ENCODE assay signal across 13 cellular contexts in the genomic region with DNA sequence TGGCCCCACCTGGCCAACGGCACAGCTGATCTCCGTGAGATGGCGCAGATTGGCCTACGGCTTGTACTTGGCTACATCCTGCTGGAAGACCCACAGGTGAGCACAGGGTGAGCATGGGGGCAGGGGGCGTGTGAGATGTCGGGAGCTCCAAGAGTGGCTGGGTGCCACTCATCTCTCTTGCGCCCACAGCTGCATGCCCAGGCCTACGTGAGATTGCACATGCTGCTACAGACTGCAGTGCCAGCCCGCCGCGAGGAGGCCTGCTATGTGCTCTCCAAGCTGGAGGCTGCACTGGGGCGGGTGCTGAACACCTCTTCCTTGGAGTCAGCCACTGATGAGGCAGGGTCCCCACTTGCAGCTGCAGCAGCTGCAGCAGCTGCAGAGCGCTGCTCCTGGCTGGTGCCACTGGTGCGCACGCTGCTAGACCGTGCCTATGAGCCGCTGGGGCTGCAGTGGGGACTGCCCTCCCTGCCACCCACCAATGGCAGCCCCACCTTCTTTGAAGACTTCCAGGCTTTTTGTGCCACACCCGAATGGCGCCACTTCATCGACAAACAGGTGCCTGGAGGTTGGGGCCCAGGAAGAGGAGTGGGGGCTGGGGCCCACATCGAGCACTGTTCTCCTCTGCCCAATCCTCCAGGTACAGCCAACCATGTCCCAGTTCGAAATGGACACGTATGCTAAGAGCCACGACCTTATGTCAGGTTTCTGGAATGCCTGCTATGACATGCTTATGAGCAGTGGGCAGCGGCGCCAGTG.
"Had no signal": no experiment of that assay in that cellular context is flagged by ENCODE, and none has a peak within 500 bp of the region (broad histone marks: within the 10 kb centered on the region; RNA-seq: fewer than 3 reads in every experiment).

No MANE protein-coding gene starts in this region.

- H3K9me3 Mint-ChIP-seq: activated CD4-positive, alpha-beta memory T cell treated with anti-CD3 and anti-CD28 coated beads, Interleukin-2, amount 10 ng/mL, durations not matched to agents 7 days and 5 days; activated naive CD4-positive, alpha-beta T cell treated with anti-CD3 and anti-CD28 coated beads for 36 hours; natural killer cell had no signal

- H3K9me3 ChIP-seq: colonic mucosa, gastroesophageal sphincter, prostate gland, SJCRH30 had no signal

- H3K4me1 ChIP-seq: colonic mucosa, prostate gland had no signal

- DNase-seq: activated CD4-positive, alpha-beta memory T cell treated with anti-CD3 and anti-CD28 coated beads, Interleukin-2, amount 10 ng/mL, durations not matched to agents 7 days and 5 days; activated CD4-positive, alpha-beta T cell treated with anti-CD3 and anti-CD28 coated beads for 1 hour; activated naive CD4-positive, alpha-beta T cell treated with anti-CD3 and anti-CD28 coated beads for 36 hours; colonic mucosa; kidney glomerular epithelial cell; natural killer cell; nucleus accumbens; SJCRH30; T-helper 9 cell had no signal

- H2AFZ ChIP-seq: hepatocyte had no signal

- H3K27ac Mint-ChIP-seq: activated CD4-positive, alpha-beta memory T cell treated with anti-CD3 and anti-CD28 coated beads, Interleukin-2, amount 10 ng/mL, durations not matched to agents 7 days and 5 days; activated naive CD4-positive, alpha-beta T cell treated with anti-CD3 and anti-CD28 coated beads for 36 hours had no signal

- H3K36me3 ChIP-seq: SJCRH30 had no signal

- ATAC-seq: gastroesophageal sphincter, natural killer cell had no signal

- H3K4me2 ChIP-seq: hepatocyte had no signal

- H3K36me3 Mint-ChIP-seq: natural killer cell had no signal

- H3K27me3 Mint-ChIP-seq: activated CD4-positive, alpha-beta memory T cell treated with anti-CD3 and anti-CD28 coated beads, Interleukin-2, amount 10 ng/mL, durations not matched to agents 7 days and 5 days had no signal

- H3K27me3 ChIP-seq: colonic mucosa, gastroesophageal sphincter, hepatocyte, SJCRH30 had no signal

- H3K4me3 ChIP-seq: colonic mucosa, gastroesophageal sphincter, hepatocyte, prostate gland, SJCRH30 had no signal

- H3K4me3 Mint-ChIP-seq: activated CD4-positive, alpha-beta memory T cell treated with anti-CD3 and anti-CD28 coated beads, Interleukin-2, amount 10 ng/mL, durations not matched to agents 7 days and 5 days; activated naive CD4-positive, alpha-beta T cell treated with anti-CD3 and anti-CD28 coated beads for 36 hours; natural killer cell had no signal

- H3K27ac ChIP-seq: colonic mucosa, epithelial cell of prostate, gastroesophageal sphincter, hepatocyte, prostate gland, SJCRH30 had no signal

- H3K79me2 ChIP-seq: hepatocyte had no signal
